In the genomic region with DNA sequence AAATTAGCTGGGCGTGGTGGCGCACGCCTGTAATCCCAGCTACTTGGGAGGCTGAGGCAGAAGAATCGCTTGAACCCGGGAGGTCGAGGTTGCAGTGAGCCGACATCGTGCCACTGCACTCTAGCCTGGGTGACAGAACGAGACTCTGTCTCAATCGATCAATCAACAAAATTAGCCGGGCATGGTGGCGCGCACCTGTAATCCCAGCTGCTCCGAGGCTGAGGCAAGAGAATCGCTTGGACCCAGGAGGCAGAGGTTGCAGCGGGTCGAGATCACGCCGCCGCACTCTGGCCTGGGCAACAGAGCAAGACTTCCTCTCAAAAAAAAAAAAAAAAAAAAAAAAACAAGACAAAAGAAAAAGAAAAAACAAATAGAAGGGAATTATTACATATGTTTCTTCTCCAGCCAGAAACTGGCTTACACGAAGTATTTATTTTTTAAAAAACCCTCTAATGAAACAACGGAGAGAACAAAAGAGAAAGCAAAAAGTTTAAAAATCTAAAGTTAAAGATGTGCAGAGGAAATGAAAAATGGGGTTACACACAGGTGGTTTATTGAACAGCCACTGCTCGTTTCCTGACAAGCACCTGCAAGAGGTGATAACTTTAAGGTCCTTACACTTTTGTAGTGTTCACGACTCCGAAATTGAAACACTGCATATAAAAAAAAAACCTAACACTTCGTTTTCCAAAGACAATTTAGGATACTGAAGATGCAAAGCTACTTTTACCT, we compare ENCODE assay signal across 8 cellular contexts. TPM values are rescaled to one million over a fixed set of nuclear protein-coding genes. Genes with fewer than 3 reads are reported as not detected.
DNase-seq lines count a peak whose midpoint lies in the region; TF ChIP-seq lines count a peak whose summit lies in the region.

No MANE protein-coding gene starts in this region.

- peaks cover 25% of the 10 kb centered on the region for H3K36me3 ChIP-seq in neuron (ENCODE audit: insufficient read depth, low read length)

- no peaks in the 10 kb centered on the region for H3K27me3 ChIP-seq in dorsolateral prefrontal cortex
- H3K27me3 ChIP-seq in neuron (ENCODE audit: insufficient read depth, low read length): no peaks in the 10 kb centered on the region

- H3K27ac ChIP-seq in dorsolateral prefrontal cortex (peak overlapping the region in 32 of 59 donors; percentile 82 to 99 (median 94)), caudate nucleus (ENCODE audit: low read depth, low read length) (no peak overlapping the region)

- DNase-seq in GM10248 (ENCODE audit: extremely low spot score): peak; percentile 45
- peak; percentile 56 for DNase-seq in RPMI8226
- DNase-seq in dorsolateral prefrontal cortex: no peak
- no peak for DNase-seq in NCI-H1436 treated with DMSO at 0.1 percent for 48 hours (lab: John Stamatoyannopoulos, UW)
- no peak for DNase-seq in caudate nucleus (lab: John Stamatoyannopoulos, UW)
- DNase-seq in mesenteric fat pad (ENCODE audit: low spot score): no peak
- DNase-seq in SIG-M5 treated with dmso at 0.1 percent for 504 hours (lab: John Stamatoyannopoulos, UW; ENCODE audit: unreplicated experiment): no peak

- intact Hi-C loops in dorsolateral prefrontal cortex (cut with DNase I): loop anchor here (2.0 to 10.0 kb wide), 3 partner anchors 35 to 243 kb away; a partner anchor contains a TSS

- no peak overlapping the region for H2AFZ ChIP-seq in neuron (ENCODE audit: low read depth, low read length)

- H3K4me3 ChIP-seq in dorsolateral prefrontal cortex: peak overlapping the region; percentile 62 to 100 (median 94)
- H3K4me3 ChIP-seq in neuron (ENCODE audit: low read length): peak overlapping the region; percentile 91

- TF ChIP-seq CTCF in GM10248 (IDR thresholded peaks at IDR 0.05; ENCODE audit: control extremely low read depth, extremely low read depth, low read depth, missing control alignments) (no peak), dorsolateral prefrontal cortex (IDR thresholded peaks at IDR 0.05 in 54 of 56, conservative IDR thresholded peaks at IDR 0.05 in 2 of 56; ENCODE audit: low read depth in 1 of 56, partially characterized antibody in 56 of 56) (no peak)

- POLR2A ChIA-PET in GM10248 (lab: Yijun Ruan, JAX): interaction anchor here (0.7 to 2.4 kb wide), 3 partner anchors 12 to 649 kb away, joined by 3 to 10 read pairs (median 4); no protein-coding TSS in a partner anchor

- peaks cover 13% of the 10 kb centered on the region for H3K9me3 ChIP-seq in neuron (ENCODE audit: low read length)

- peaks cover 13% of the 10 kb centered on the region for H3K4me1 ChIP-seq in neuron (ENCODE audit: insufficient read depth, low read length)

- CTCF ChIA-PET in GM10248 (lab: Yijun Ruan, JAX): interaction anchor here (1.3 to 3.2 kb wide), 3 partner anchors 8 to 14 kb away, joined by 3 to 14 read pairs (median 14); no protein-coding TSS in a partner anchor

RNA-seq across cellular contexts. Expression of a gene that starts 1.4 kb away (rescaled TPM):
- total RNA-seq in dorsolateral prefrontal cortex (10 to 100 TPM; 40.6 to 67.2 (median 51.6) TPM), mesenteric fat pad (40.8 TPM)

RNA-seq across cellular contexts. Expression of a gene that starts 35.4 kb away (rescaled TPM):
- 10 to 100 TPM; 12.7 to 29.4 (median 20.7) TPM for total RNA-seq in dorsolateral prefrontal cortex
- total RNA-seq in mesenteric fat pad: 19.4 TPM

Comparison
In these comparisons a context has a peak if more than half of its experiments do, and no peak if none do; other contexts are left out.
1. DNase-seq: peak in GM10248 (single experiment) and RPMI8226 (single experiment); none in dorsolateral prefrontal cortex (0 of 10), NCI-H1436 treated with DMSO at 0.1 percent for 48 hours (single experiment), caudate nucleus (0 of 61), mesenteric fat pad (single experiment) and SIG-M5 treated with dmso at 0.1 percent for 504 hours (single experiment).